In the genomic region with DNA sequence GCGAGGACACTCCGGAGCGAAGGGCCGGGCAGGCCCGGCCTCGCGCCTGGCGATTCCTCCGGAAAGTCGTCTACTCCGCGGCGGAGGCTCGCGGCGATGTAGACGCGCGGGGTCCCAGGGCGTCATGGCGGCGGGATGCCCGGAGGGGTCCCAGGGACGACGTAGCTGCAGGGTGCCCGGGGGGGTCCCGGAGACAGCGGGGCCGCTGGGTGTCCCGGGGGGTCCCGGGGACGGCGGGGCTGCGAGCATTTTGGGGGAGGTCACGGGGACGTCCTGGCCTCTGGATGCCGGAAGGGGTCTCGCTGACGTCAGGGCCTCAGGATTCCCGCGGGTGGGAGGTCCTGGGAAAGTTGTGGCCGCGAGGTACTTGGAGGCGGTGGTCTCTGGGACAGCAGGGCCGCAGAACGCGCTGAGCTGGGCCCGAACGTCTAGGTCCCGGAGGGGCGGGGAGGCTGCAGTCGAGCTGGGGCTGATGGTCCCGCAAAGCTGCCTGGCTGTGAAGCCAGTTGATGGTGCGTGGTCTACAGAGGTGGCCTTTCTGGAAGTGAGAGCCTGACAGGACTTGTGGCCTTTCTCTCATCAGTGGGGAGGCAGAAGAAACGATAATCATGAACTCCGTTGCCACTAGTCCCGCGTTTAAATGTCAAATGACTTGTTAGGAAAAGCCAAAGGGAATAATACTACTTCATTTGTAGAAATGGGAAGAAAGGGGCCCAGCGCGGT, we compare ENCODE assay signal across 8 cellular contexts. TPM values are rescaled to one million over a fixed set of nuclear protein-coding genes. Genes with fewer than 3 reads are reported as not detected.
A peak's percentile ranks its signal among the peaks of the same experiment; 100 is the strongest.
DNase-seq lines count a peak whose midpoint lies in the region; ATAC-seq, FAIRE-seq and TF ChIP-seq lines count a peak whose summit lies in the region.

No MANE protein-coding gene starts in this region.

- DNase-seq in GM10266 (ENCODE audit: extremely low spot score) = peak; percentile 42
- DNase-seq in T follicular helper cell (ENCODE audit: low read depth) = peak; percentile 2
- DNase-seq in bronchial epithelial cell (ENCODE audit: low read depth) = peak; percentile 21
- DNase-seq in kidney epithelial cell (ENCODE audit: low read depth) = no peak
- DNase-seq in stimulated activated CD4-positive, alpha-beta T cell treated with anti-CD3 and anti-CD28 coated beads, Interleukin-15, amount 100 ng/mL, for 48 hours (ENCODE audit: low read depth in 2 of 2) = peak; percentile 7 to 9
- no peak for DNase-seq in NCI-H187 treated with DMSO at 0.1 percent for 48 hours (lab: John Stamatoyannopoulos, UW)

- H3K36me3 ChIP-seq in bronchial epithelial cell (ENCODE audit: control insufficient read depth, insufficient read depth, low read length) (peaks cover 8% of the 10 kb centered on the region), kidney epithelial cell (ENCODE audit: control insufficient read depth, insufficient read depth, low read length) (peaks cover 2% of the 10 kb centered on the region)

- no peak for TF ChIP-seq CTCF in GM10266 (IDR thresholded peaks at IDR 0.05; ENCODE audit: control insufficient read depth, insufficient read depth, low read depth, missing control alignments)
- no peak for TF ChIP-seq CTCF in bronchial epithelial cell (IDR thresholded peaks at IDR 0.05; ENCODE audit: insufficient read depth, low read length, severe bottlenecking)
- no peak for TF ChIP-seq CTCF in kidney epithelial cell (IDR thresholded peaks at IDR 0.05; ENCODE audit: insufficient read depth, low read length, poor library complexity, severe bottlenecking)

- H3K27me3 ChIP-seq in bronchial epithelial cell (ENCODE audit: control insufficient read depth, insufficient read depth, low read length) (no peaks in the 10 kb centered on the region), kidney epithelial cell (ENCODE audit: control insufficient read depth, insufficient read depth, low read length) (no peaks in the 10 kb centered on the region)

- peak; percentile 7 for ATAC-seq in HG03045 (IDR thresholded peaks at IDR 0.05; ENCODE audit: unreplicated experiment)
- ATAC-seq in GM19463 (IDR thresholded peaks at IDR 0.05; ENCODE audit: unreplicated experiment) = no peak

- H3K4me3 ChIP-seq in bronchial epithelial cell (ENCODE audit: low read depth, low read length) = peak overlapping the region; percentile 86
- peak overlapping the region; percentile 91 for H3K4me3 ChIP-seq in kidney epithelial cell (ENCODE audit: low read depth, low read length)

- FAIRE-seq in bronchial epithelial cell (lab: Jason Lieb, UNC) = no peak

RNA-seq across cellular contexts. Expression of a gene that starts 0.6 kb away (rescaled TPM):
- 6.3 and 6.8 TPM in 2 replicates for total RNA-seq in bronchial epithelial cell
- total RNA-seq in kidney epithelial cell = 9.7 and 10.6 TPM in 2 replicates

RNA-seq across cellular contexts. Expression of a gene that starts 0.6 kb away (rescaled TPM):
- total RNA-seq in bronchial epithelial cell (21.4 and 21.6 TPM in 2 replicates), kidney epithelial cell (12.0 and 13.4 TPM in 2 replicates)

RNA-seq across cellular contexts. Expression of a gene that starts 0.9 kb away (rescaled TPM):
- total RNA-seq in bronchial epithelial cell = 0.79 and 1.3 TPM in 2 replicates
- 1.9 TPM in 1 of 2 replicates, not detected in the other for total RNA-seq in kidney epithelial cell

RNA-seq across cellular contexts. Expression of a gene that starts 39.9 kb away (rescaled TPM):
- total RNA-seq in bronchial epithelial cell (6.1 and 7.4 TPM in 2 replicates), kidney epithelial cell (6.9 and 11.7 TPM in 2 replicates)

Comparison
In these comparisons a context has a peak if more than half of its experiments do, and no peak if none do; other contexts are left out.
1. DNase-seq: peak in GM10266 (single experiment), T follicular helper cell (single experiment), bronchial epithelial cell (single experiment) and stimulated activated CD4-positive, alpha-beta T cell treated with anti-CD3 and anti-CD28 coated beads, Interleukin-15, amount 100 ng/mL, for 48 hours (2 of 2); none in kidney epithelial cell (single experiment) and NCI-H187 treated with DMSO at 0.1 percent for 48 hours (single experiment).